In genomic region chr2:218959141-218959731, GRCh38 we compare ENCODE assay signal across 9 cellular contexts.
DNase-seq lines count a peak whose midpoint lies in the region; ATAC-seq and TF ChIP-seq lines count a peak whose summit lies in the region.
"Had no signal": no experiment of that assay in that cellular context is flagged by ENCODE, and none has a peak within 500 bp of the region (broad histone marks: within the 10 kb centered on the region; RNA-seq: fewer than 3 reads in every experiment).

Gene CDK5R2, plus strand, starts transcription at chr2:218959666. Its CDS starts 155 bp downstream, at chr2:218959821.

- H3K36me3 Mint-ChIP-seq in stimulated activated effector memory CD8-positive, alpha-beta T cell treated with anti-CD3 and anti-CD28 coated beads, Interleukin-12 subunit alpha, Interleukin-12 subunit beta, amount 100 ng/mL, for 72 hours, result peaks cover 6% of the 10 kb centered on the region

- H3K4me3 ChIP-seq in mucosa of stomach (ENCODE audit: low read length), result no peak within 1 kb of the TSS

- peak within 1 kb of the TSS; percentile 61 for H3K4me3 Mint-ChIP-seq in stimulated activated effector memory CD8-positive, alpha-beta T cell treated with anti-CD3 and anti-CD28 coated beads, Interleukin-12 subunit alpha, Interleukin-12 subunit beta, amount 100 ng/mL, for 72 hours
- H3K4me3 Mint-ChIP-seq: dendritic cell treated with granulocyte-macrophage colony-stimulating factor and Interleukin-4, amounts not matched to agents 40 ng/mL and 50 ng/mL, for 4 days had no signal

- H3K36me3 ChIP-seq in mucosa of stomach (ENCODE audit: control insufficient read depth, insufficient read depth, low read length), result no peaks in the 10 kb centered on the region

- peak; percentile 99 for ATAC-seq in GM19455 (IDR thresholded peaks at IDR 0.05; ENCODE audit: unreplicated experiment)
- peak; percentile 92 for ATAC-seq in HG03558 (IDR thresholded peaks at IDR 0.05; ENCODE audit: extremely low read depth, unreplicated experiment)
- ATAC-seq in stimulated activated effector memory CD8-positive, alpha-beta T cell treated with anti-CD3 and anti-CD28 coated beads, Interleukin-12 subunit alpha, Interleukin-12 subunit beta, amount 100 ng/mL, for 72 hours, result peak; percentile 95

- H3K4me1 Mint-ChIP-seq in stimulated activated effector memory CD8-positive, alpha-beta T cell treated with anti-CD3 and anti-CD28 coated beads, Interleukin-12 subunit alpha, Interleukin-12 subunit beta, amount 100 ng/mL, for 72 hours, result peaks cover 15% of the 10 kb centered on the region

- TF ChIP-seq POLR2A in erythroblast (IDR thresholded peaks at IDR 0.05; ENCODE audit: low read length), result no peak

- peak; percentile 83 for DNase-seq in CMK (ENCODE audit: low read depth)
- peak; percentile 85 for DNase-seq in NCI-H748 treated with DMSO at 0.1 percent for 48 hours (lab: John Stamatoyannopoulos, UW)
- peak; percentile 33 for DNase-seq in activated T-cell treated with anti-CD3 and anti-CD28 coated beads for 1 hour (ENCODE audit: low read depth)
- peak; percentile 79 to 85 for DNase-seq in erythroblast (lab: John Stamatoyannopoulos, UW)
- DNase-seq in stimulated activated effector memory CD8-positive, alpha-beta T cell treated with anti-CD3 and anti-CD28 coated beads, Interleukin-12 subunit alpha, Interleukin-12 subunit beta, amount 100 ng/mL, for 72 hours (ENCODE audit: low spot score in 2 of 2), result peak; percentile 75 to 94

- H3K4me1 ChIP-seq in mucosa of stomach (ENCODE audit: control insufficient read depth, insufficient read depth, low read length), result no peaks in the 10 kb centered on the region

- no peaks in the 10 kb centered on the region for H3K9me3 ChIP-seq in mucosa of stomach (ENCODE audit: control insufficient read depth, low read length)

- no peaks in the 10 kb centered on the region for H3K9me3 Mint-ChIP-seq in stimulated activated effector memory CD8-positive, alpha-beta T cell treated with anti-CD3 and anti-CD28 coated beads, Interleukin-12 subunit alpha, Interleukin-12 subunit beta, amount 100 ng/mL, for 72 hours
- H3K9me3 Mint-ChIP-seq: dendritic cell treated with granulocyte-macrophage colony-stimulating factor and Interleukin-4, amounts not matched to agents 40 ng/mL and 50 ng/mL, for 4 days had no signal

- H3K27ac Mint-ChIP-seq in stimulated activated effector memory CD8-positive, alpha-beta T cell treated with anti-CD3 and anti-CD28 coated beads, Interleukin-12 subunit alpha, Interleukin-12 subunit beta, amount 100 ng/mL, for 72 hours, result no peak within 1 kb of the TSS
- H3K27ac Mint-ChIP-seq: dendritic cell treated with granulocyte-macrophage colony-stimulating factor and Interleukin-4, amounts not matched to agents 40 ng/mL and 50 ng/mL, for 4 days had no signal

- H3K9ac ChIP-seq in mucosa of stomach (ENCODE audit: low read length), result peak within 1 kb of the TSS; percentile 15

- H3K27me3 ChIP-seq in mucosa of stomach (ENCODE audit: control insufficient read depth, insufficient read depth, low read length), result peaks cover 73% of the 10 kb centered on the region

Comparison
In these comparisons a context has a peak if more than half of its experiments do, and no peak if none do; other contexts are left out.
1. DNase-seq: peak in every context shown above with its lines; median percentile 85 in NCI-H748 treated with DMSO at 0.1 percent for 48 hours; 84 in stimulated activated effector memory CD8-positive, alpha-beta T cell treated with anti-CD3 and anti-CD28 coated beads, Interleukin-12 subunit alpha, Interleukin-12 subunit beta, amount 100 ng/mL, for 72 hours; 83 in CMK; 82 in erythroblast; 33 in activated T-cell treated with anti-CD3 and anti-CD28 coated beads for 1 hour.